21 cellular contexts compared by ENCODE assay signal in the genomic region with DNA sequence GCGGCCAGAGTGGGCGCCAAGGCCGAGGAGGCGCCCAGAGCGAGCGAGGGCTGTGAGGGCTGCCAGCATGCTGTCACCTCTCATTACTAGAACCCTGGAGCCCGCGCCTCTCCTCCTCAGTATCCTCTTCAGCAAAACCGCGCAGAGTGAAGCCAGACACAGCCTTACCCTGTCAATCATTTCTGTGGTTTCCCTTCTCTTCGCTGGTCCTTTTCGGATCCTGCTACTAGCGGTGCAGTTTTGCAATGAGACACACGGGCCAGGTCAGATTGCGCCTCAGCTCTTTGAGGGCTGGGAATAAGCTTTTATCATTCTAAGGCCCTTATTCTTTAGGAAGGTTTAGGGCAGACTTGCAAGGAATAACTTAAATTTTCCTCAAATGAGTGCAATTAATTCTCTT.
"Had no signal": no experiment of that assay in that cellular context is flagged by ENCODE, and none has a peak within 500 bp of the region (broad histone marks: within the 10 kb centered on the region; RNA-seq: fewer than 3 reads in every experiment).

No MANE protein-coding gene starts in this region.

- H3K27ac ChIP-seq: esophagus muscularis mucosa, left lung, neural progenitor cell, pancreas, sigmoid colon, spleen, stomach, thoracic aorta, upper lobe of right lung had no signal

- H2AFZ ChIP-seq: neural progenitor cell had no signal

- H3K4me2 ChIP-seq: neural progenitor cell had no signal

- DNase-seq: activated CD4-positive, alpha-beta T cell treated with anti-CD3 and anti-CD28 coated beads, Interleukin-2, amount 10 ng/mL, durations not matched to agents 24 days and 14 days; activated CD4-positive, CD25-positive, alpha-beta regulatory T cell; activated CD8-positive, alpha-beta memory T cell treated with anti-CD3 and anti-CD28 coated beads, Interleukin-2, amount 50 U/mL, for 4 hours; activated CD8-positive, alpha-beta T cell treated with anti-CD3 and anti-CD28 coated beads, Interleukin-2, amount 10 ng/mL, durations not matched to agents 7 days and 5 days; activated gamma-delta T cell treated with Interleukin-2 at 50 U/mL for 16 hours; aorta; cortex of kidney; effector CD4-positive, alpha-beta T cell; hypothalamus; kidney; mammary epithelial cell; naive B cell; pancreas; sigmoid colon; spleen; stomach; upper lobe of right lung had no signal

- H3K9me3 ChIP-seq: esophagus muscularis mucosa, left lung, pancreas, sigmoid colon, stomach, thoracic aorta, upper lobe of right lung had no signal

- ATAC-seq: activated CD8-positive, alpha-beta T cell treated with anti-CD3 and anti-CD28 coated beads, Interleukin-2, amount 10 ng/mL, durations not matched to agents 7 days and 5 days; left lung; pancreas; upper lobe of right lung had no signal

- H3K27me3 ChIP-seq: esophagus muscularis mucosa, left lung, neural progenitor cell, pancreas, sigmoid colon, stomach, upper lobe of right lung had no signal

- FAIRE-seq: kidney, pancreas had no signal

- H3K9ac ChIP-seq: neural progenitor cell had no signal

- H3K4me1 ChIP-seq: esophagus muscularis mucosa, left lung, neural progenitor cell, pancreas, sigmoid colon, spleen, stomach, upper lobe of right lung had no signal

- H3K36me3 ChIP-seq: esophagus muscularis mucosa, left lung, neural progenitor cell, pancreas, sigmoid colon, spleen, stomach, thoracic aorta, upper lobe of right lung had no signal

- H3K4me3 ChIP-seq: esophagus muscularis mucosa, left lung, neural progenitor cell, pancreas, sigmoid colon, spleen, stomach, thoracic aorta, upper lobe of right lung had no signal
